ENCODE assay signal across 17 cellular contexts in the genomic region with DNA sequence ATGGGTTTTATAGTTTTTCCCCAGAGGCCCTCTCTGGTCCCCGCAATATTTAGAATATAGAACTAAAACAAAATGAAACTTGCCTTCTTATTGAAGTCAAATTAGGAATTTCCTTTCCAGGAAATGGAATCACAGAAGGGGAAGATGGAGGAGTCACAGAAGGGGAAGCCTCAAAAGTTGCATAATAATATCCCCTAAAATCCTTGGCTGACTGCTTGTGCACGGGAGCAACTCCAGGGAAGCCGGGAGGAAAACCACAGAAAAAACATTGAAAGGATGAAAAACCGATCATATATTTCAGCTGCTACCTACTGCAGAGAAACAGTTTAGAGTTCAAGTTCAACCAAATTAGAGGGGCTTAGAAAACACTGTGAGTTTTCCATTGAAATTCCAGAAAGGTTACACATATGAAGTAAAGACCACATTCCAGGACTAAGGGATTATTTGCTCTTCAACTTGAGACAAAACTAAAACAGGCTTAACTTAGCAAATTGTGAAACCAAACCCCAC. TPM values are rescaled to one million over a fixed set of nuclear protein-coding genes. Genes with fewer than 3 reads are reported as not detected.
A peak's percentile ranks its signal among the peaks of the same experiment; 100 is the strongest.
DNase-seq lines count a peak whose midpoint lies in the region; ATAC-seq and TF ChIP-seq lines count a peak whose summit lies in the region.
"Had no signal": no experiment of that assay in that cellular context is flagged by ENCODE, and none has a peak within 500 bp of the region (broad histone marks: within the 10 kb centered on the region; RNA-seq: fewer than 3 reads in every experiment).

No MANE protein-coding gene starts in this region.

- dilution Hi-C loops in mammary epithelial cell (cut with HindIII; ENCODE audit: low sequenced_read_pairs), result no loop called here

- H3K4me2 ChIP-seq in mammary epithelial cell (ENCODE audit: insufficient read depth, low read depth, low read length) (no peak overlapping the region), skeletal muscle satellite cell (ENCODE audit: low read length) (peak overlapping the region; percentile 0)

- TF ChIP-seq CTCF in mammary epithelial cell (conservative IDR thresholded peaks at IDR 0.05 in 1 of 2, IDR thresholded peaks at IDR 0.05 in 1 of 2; ENCODE audit: extremely low read depth in 1 of 2, insufficient read depth in 1 of 2, low read depth in 1 of 2, low read length in 2 of 2), result no peak
- TF ChIP-seq CTCF in breast epithelium (IDR thresholded peaks at IDR 0.05), result no peak
- no peak for TF ChIP-seq CTCF in fibroblast of mammary gland (conservative IDR thresholded peaks at IDR 0.05; ENCODE audit: control insufficient read depth, insufficient read depth, low read depth, low read length)
- no peak for TF ChIP-seq CTCF in mucosa of descending colon (IDR thresholded peaks at IDR 0.05)

- no peaks in the 10 kb centered on the region for H3K79me2 ChIP-seq in mammary epithelial cell (ENCODE audit: insufficient read depth, low read length)

- H3K27me3 ChIP-seq in mammary epithelial cell (ENCODE audit: insufficient read depth, low read length) (no peaks in the 10 kb centered on the region), breast epithelium (no peaks in the 10 kb centered on the region), skeletal muscle satellite cell (ENCODE audit: control insufficient read depth, insufficient read depth, low read length) (no peaks in the 10 kb centered on the region)

- intact Hi-C loops in mammary epithelial cell (cut with micrococcal nuclease), result no loop called here
- intact Hi-C loops in breast epithelium (cut with DNase I; ENCODE audit: low total_unique reads), result no loop called here
- intact Hi-C loops in mucosa of descending colon (cut with DNase I, micrococcal nuclease), result no loop called here

- H3K4me1 ChIP-seq in mammary epithelial cell (ENCODE audit: insufficient read depth, low read length) (no peaks in the 10 kb centered on the region), breast epithelium (no peaks in the 10 kb centered on the region), skeletal muscle satellite cell (ENCODE audit: control insufficient read depth, insufficient read depth, low read length) (peaks cover 4% of the 10 kb centered on the region), mucosa of descending colon (ENCODE audit: low read depth) (no peaks in the 10 kb centered on the region)

- in situ Hi-C loops in mammary epithelial cell (cut with MboI; ENCODE audit: low sequenced_read_pairs in 2 of 2), result no loop called here

- DNase-seq in mammary epithelial cell, result no peak
- no peak for DNase-seq in breast epithelium (ENCODE audit: low spot score in 2 of 2)
- DNase-seq in LHCN-M2 (ENCODE audit: low read depth), result peak; percentile 45
- DNase-seq in fibroblast of mammary gland (ENCODE audit: low read depth), result peak; percentile 34
- DNase-seq in mucosa of descending colon, result no peak
- DNase-seq in hypothalamus (lab: John Stamatoyannopoulos, UW), result no peak
- DNase-seq: COR-L47, MM.1S, NCI-H1092 treated with DMSO at 0.1 percent for 48 hours, NCI-H1694, NCI-H524 had no signal

- WGBS in mammary epithelial cell (ENCODE audit: low coverage, missing lambda C conversion rate), result 100% methylated on average over 4 of the region's 4 CpGs

- CTCF ChIA-PET in mammary epithelial cell (lab: Charles Lee; ENCODE audit: low non-redundant PET), result no interaction called here

- BruUV-seq in mammary epithelial cell (replicated peaks; lab: Mats Ljungman, UMichigan), result no TSS peak

- H3K36me3 ChIP-seq in mammary epithelial cell (ENCODE audit: insufficient read depth, low read length) (no peaks in the 10 kb centered on the region), breast epithelium (no peaks in the 10 kb centered on the region), skeletal muscle satellite cell (ENCODE audit: insufficient read depth, low read length) (no peaks in the 10 kb centered on the region), mucosa of descending colon (ENCODE audit: low read depth) (no peaks in the 10 kb centered on the region)

- H2AFZ ChIP-seq in mammary epithelial cell (ENCODE audit: low read depth, low read length), result peak overlapping the region; percentile 17

- H3K9ac ChIP-seq in mammary epithelial cell (ENCODE audit: insufficient read depth, low read length), result no peak overlapping the region
- H3K9ac ChIP-seq in skeletal muscle satellite cell (ENCODE audit: low read depth, low read length), result no peak overlapping the region

- no peak for TF ChIP-seq POLR2A in breast epithelium (IDR thresholded peaks at IDR 0.05)

- H3K4me3 ChIP-seq in mammary epithelial cell (replicated peaks in 1 of 3; ENCODE audit: insufficient read depth in 1 of 3, low read depth in 2 of 3, low read length in 3 of 3) (no peak overlapping the region), breast epithelium (no peak overlapping the region), fibroblast of mammary gland (ENCODE audit: control insufficient read depth, low read depth, low read length) (no peak overlapping the region), skeletal muscle satellite cell (ENCODE audit: low read length) (no peak overlapping the region), mucosa of descending colon (no peak overlapping the region)

- no peaks in the 10 kb centered on the region for H3K9me3 ChIP-seq in mammary epithelial cell (replicated peaks; ENCODE audit: insufficient read depth, low read length)
- H3K9me3 ChIP-seq in breast epithelium, result no peaks in the 10 kb centered on the region
- H3K9me3 ChIP-seq in skeletal muscle satellite cell (replicated peaks; ENCODE audit: low read length), result no peaks in the 10 kb centered on the region
- H3K9me3 ChIP-seq in mucosa of descending colon, result no peaks in the 10 kb centered on the region

- no peaks in the 10 kb centered on the region for H4K20me1 ChIP-seq in mammary epithelial cell (ENCODE audit: insufficient read depth, low read length)

- ATAC-seq in GM21528 (IDR thresholded peaks at IDR 0.05; ENCODE audit: low FRiP score, unreplicated experiment) (no peak), mucosa of descending colon (no peak)

- H3K27ac ChIP-seq in mammary epithelial cell (ENCODE audit: insufficient read depth, low read depth, low read length) (no peak overlapping the region), breast epithelium (no peak overlapping the region)
- H3K27ac ChIP-seq: 22Rv1, C4-2B had no signal

RNA-seq across cellular contexts. Expression of a gene that starts 37.6 kb away (rescaled TPM):
- total RNA-seq in mammary epithelial cell (10 to 100 TPM; 51.5 to 96.9 TPM), breast epithelium (10 to 100 TPM; 20.8 to 40.2 (median 29.5) TPM), LHCN-M2 (2014; rRNA removed) (60.0 and 67.5 TPM in 2 replicates), mucosa of descending colon (10 to 100 TPM; 28.6 to 42.7 (median 32.4) TPM)
- 59.0 TPM for polyA plus RNA-seq in mammary epithelial cell
- polyA minus RNA-seq in mammary epithelial cell, result 52.6 TPM
- 11.7 TPM for polyA plus RNA-seq in LHCN-M2 (2012)
- total RNA-seq in skeletal muscle satellite cell (2012; rRNA removed), result 30.8 and 47.9 TPM in 2 replicates
- total RNA-seq: Daoy, SK-MEL-5 had no signal

Comparison
In these comparisons a context has a peak if more than half of its experiments do, and no peak if none do; other contexts are left out.
1. DNase-seq: peak in LHCN-M2 (single experiment) and fibroblast of mammary gland (single experiment); none in mammary epithelial cell (single experiment), breast epithelium (0 of 2), mucosa of descending colon (0 of 3) and hypothalamus (0 of 51).